26 cellular contexts compared by ENCODE assay signal in genomic region chr19:33703821-33704220, GRCh38.
"Had no signal": no experiment of that assay in that cellular context is flagged by ENCODE, and none has a peak within 500 bp of the region (broad histone marks: within the 10 kb centered on the region; RNA-seq: fewer than 3 reads in every experiment).

No MANE protein-coding gene starts in this region.

- H3K27ac ChIP-seq: ascending aorta, body of pancreas, SJSA1, VCaP had no signal

- H3K27me3 ChIP-seq: ascending aorta, body of pancreas had no signal

- DNase-seq: activated CD4-positive, alpha-beta memory T cell treated with anti-CD3 and anti-CD28 coated beads for 36 hours; activated CD4-positive, alpha-beta T cell treated with anti-CD3 and anti-CD28 coated beads, Interleukin-2, amount 10 ng/mL, durations not matched to agents 7 days and 5 days; activated CD4-positive, CD25-positive, alpha-beta regulatory T cell; activated CD8-positive, alpha-beta memory T cell treated with anti-CD3 and anti-CD28 coated beads for 24 hours; activated gamma-delta T cell treated with Interleukin-2 at 50 U/mL for 16 hours; activated T-cell treated with anti-CD3 and anti-CD28 coated beads, Interleukin-2, amount 50 U/mL, for 4 hours; body of pancreas; KG1; NCI-H1048; NCI-H146; NCI-H2029; NCI-H2107; NCI-H2171 treated with DMSO at 0.1 percent for 48 hours; NCI-H226; NCI-H526; NCI-H82; T-cell; T-helper 2 cell; T1000 had no signal

- H3K36me3 ChIP-seq: ascending aorta, SJSA1 had no signal

- H3K4me1 ChIP-seq: ascending aorta, body of pancreas, SJSA1 had no signal

- H3K27ac Mint-ChIP-seq: activated CD4-positive, alpha-beta memory T cell treated with anti-CD3 and anti-CD28 coated beads for 36 hours; activated CD4-positive, alpha-beta T cell treated with anti-CD3 and anti-CD28 coated beads, Interleukin-2, amount 10 ng/mL, durations not matched to agents 7 days and 5 days; activated naive CD4-positive, alpha-beta T cell treated with anti-CD3 and anti-CD28 coated beads, Interleukin-2, amount 50 U/mL, for 24 hours; T-cell had no signal

- H3K36me3 Mint-ChIP-seq: activated CD4-positive, alpha-beta memory T cell treated with anti-CD3 and anti-CD28 coated beads for 36 hours; activated naive CD4-positive, alpha-beta T cell treated with anti-CD3 and anti-CD28 coated beads, Interleukin-2, amount 50 U/mL, for 24 hours; T-cell had no signal

- FAIRE-seq: bronchial epithelial cell, TTC549 had no signal

- H3K4me3 Mint-ChIP-seq: activated CD4-positive, alpha-beta memory T cell treated with anti-CD3 and anti-CD28 coated beads for 36 hours; activated CD4-positive, alpha-beta T cell treated with anti-CD3 and anti-CD28 coated beads, Interleukin-2, amount 10 ng/mL, durations not matched to agents 7 days and 5 days; activated naive CD4-positive, alpha-beta T cell treated with anti-CD3 and anti-CD28 coated beads, Interleukin-2, amount 50 U/mL, for 24 hours; activated T-cell treated with anti-CD3 and anti-CD28 coated beads, Interleukin-2, amount 50 U/mL, for 4 hours; central memory CD8-positive, alpha-beta T cell; T-cell had no signal

- H3K4me1 Mint-ChIP-seq: activated CD4-positive, alpha-beta T cell treated with anti-CD3 and anti-CD28 coated beads, Interleukin-2, amount 10 ng/mL, durations not matched to agents 7 days and 5 days; activated naive CD4-positive, alpha-beta T cell treated with anti-CD3 and anti-CD28 coated beads, Interleukin-2, amount 50 U/mL, for 24 hours; central memory CD8-positive, alpha-beta T cell; T-cell had no signal

- H3K9me3 ChIP-seq: ascending aorta, body of pancreas, SJSA1 had no signal

- H3K4me3 ChIP-seq: ascending aorta, body of pancreas, SJSA1 had no signal

- H3K9me3 Mint-ChIP-seq: activated CD4-positive, alpha-beta memory T cell treated with anti-CD3 and anti-CD28 coated beads for 36 hours; activated CD4-positive, alpha-beta T cell treated with anti-CD3 and anti-CD28 coated beads, Interleukin-2, amount 10 ng/mL, durations not matched to agents 7 days and 5 days; activated naive CD4-positive, alpha-beta T cell treated with anti-CD3 and anti-CD28 coated beads, Interleukin-2, amount 50 U/mL, for 24 hours; activated T-cell treated with anti-CD3 and anti-CD28 coated beads, Interleukin-2, amount 50 U/mL, for 4 hours; central memory CD8-positive, alpha-beta T cell; T-cell had no signal

- H3K27me3 Mint-ChIP-seq: activated CD4-positive, alpha-beta memory T cell treated with anti-CD3 and anti-CD28 coated beads for 36 hours; activated CD4-positive, alpha-beta T cell treated with anti-CD3 and anti-CD28 coated beads, Interleukin-2, amount 10 ng/mL, durations not matched to agents 7 days and 5 days; activated naive CD4-positive, alpha-beta T cell treated with anti-CD3 and anti-CD28 coated beads, Interleukin-2, amount 50 U/mL, for 24 hours had no signal
